In genomic region chr1:234973426-234974250, GRCh38 we compare ENCODE assay signal across 9 cellular contexts.
A peak's percentile ranks its signal among the peaks of the same experiment; 100 is the strongest.
DNase-seq lines count a peak whose midpoint lies in the region; ATAC-seq and TF ChIP-seq lines count a peak whose summit lies in the region.
"Had no signal": no experiment of that assay in that cellular context is flagged by ENCODE, and none has a peak within 500 bp of the region (broad histone marks: within the 10 kb centered on the region; RNA-seq: fewer than 3 reads in every experiment).

No MANE protein-coding gene starts in this region.

- H3K27me3 Mint-ChIP-seq in activated CD8-positive, alpha-beta T cell treated with anti-CD3 and anti-CD28 coated beads for 36 hours, result no peaks in the 10 kb centered on the region
- no peaks in the 10 kb centered on the region for H3K27me3 Mint-ChIP-seq in activated CD8-positive, alpha-beta T cell treated with anti-CD3 and anti-CD28 coated beads, Interleukin-2, amount 10 ng/mL, durations not matched to agents 7 days and 5 days (ENCODE audit: low read depth)

- WGBS in esophagus squamous epithelium, 2 donors, result 61 to 73% methylated on average over 9 to 10 of the region's 10 CpGs
- WGBS in stomach, 5 donors, result 31 to 63% (median 49%) methylated on average over 10 of the region's 10 CpGs

- peaks cover 2% of the 10 kb centered on the region for H3K9me3 Mint-ChIP-seq in activated CD8-positive, alpha-beta T cell treated with anti-CD3 and anti-CD28 coated beads for 36 hours
- no peaks in the 10 kb centered on the region for H3K9me3 Mint-ChIP-seq in activated CD8-positive, alpha-beta T cell treated with anti-CD3 and anti-CD28 coated beads, Interleukin-2, amount 10 ng/mL, durations not matched to agents 7 days and 5 days (ENCODE audit: insufficient read depth)

- POLR2A ChIA-PET in activated CD8-positive, alpha-beta T cell treated with anti-CD3 and anti-CD28 coated beads for 36 hours (lab: Charles Lee), result interaction anchor here (0.6 to 1.3 kb wide), 2 partner anchors 11 to 155 kb away, joined by 3 to 4 read pairs; partner anchors contain the start of gene TOMM20
- POLR2A ChIA-PET in activated CD8-positive, alpha-beta T cell treated with anti-CD3 and anti-CD28 coated beads, Interleukin-2, amount 10 ng/mL, durations not matched to agents 7 days and 5 days (lab: Charles Lee), result interaction anchor here (0.6 to 1.6 kb wide), 5 partner anchors 10 to 364 kb away, joined by 3 to 6 read pairs (median 3); partner anchors contain the start of gene IRF2BP2

- no peak for ATAC-seq in activated CD8-positive, alpha-beta T cell treated with anti-CD3 and anti-CD28 coated beads for 36 hours
- ATAC-seq in activated CD8-positive, alpha-beta T cell treated with anti-CD3 and anti-CD28 coated beads, Interleukin-2, amount 10 ng/mL, durations not matched to agents 7 days and 5 days, result no peak
- ATAC-seq in HG03469 (IDR thresholded peaks at IDR 0.05; ENCODE audit: unreplicated experiment), result no peak

- H3K4me3 Mint-ChIP-seq in activated CD8-positive, alpha-beta T cell treated with anti-CD3 and anti-CD28 coated beads for 36 hours, result no peak overlapping the region
- H3K4me3 Mint-ChIP-seq in activated CD8-positive, alpha-beta T cell treated with anti-CD3 and anti-CD28 coated beads, Interleukin-2, amount 10 ng/mL, durations not matched to agents 7 days and 5 days, result no peak overlapping the region

- peaks cover 2% of the 10 kb centered on the region for H3K36me3 Mint-ChIP-seq in activated CD8-positive, alpha-beta T cell treated with anti-CD3 and anti-CD28 coated beads for 36 hours (ENCODE audit: low read depth)
- H3K36me3 Mint-ChIP-seq in activated CD8-positive, alpha-beta T cell treated with anti-CD3 and anti-CD28 coated beads, Interleukin-2, amount 10 ng/mL, durations not matched to agents 7 days and 5 days (ENCODE audit: low read depth), result no peaks in the 10 kb centered on the region

- H3K27me3 ChIP-seq in esophagus squamous epithelium (no peaks in the 10 kb centered on the region), stomach (no peaks in the 10 kb centered on the region)

- peaks cover 70% of the 10 kb centered on the region for H3K4me1 Mint-ChIP-seq in activated CD8-positive, alpha-beta T cell treated with anti-CD3 and anti-CD28 coated beads for 36 hours (ENCODE audit: low read depth)
- H3K4me1 Mint-ChIP-seq in activated CD8-positive, alpha-beta T cell treated with anti-CD3 and anti-CD28 coated beads, Interleukin-2, amount 10 ng/mL, durations not matched to agents 7 days and 5 days (ENCODE audit: low read depth), result peaks cover 73% of the 10 kb centered on the region

- no peak for TF ChIP-seq POLR2A in esophagus squamous epithelium (IDR thresholded peaks at IDR 0.05)
- TF ChIP-seq POLR2A in stomach (IDR thresholded peaks at IDR 0.05), result no peak

- intact Hi-C loops in activated CD8-positive, alpha-beta T cell treated with anti-CD3 and anti-CD28 coated beads for 36 hours (cut with micrococcal nuclease), result no loop called here
- intact Hi-C loops in esophagus squamous epithelium (cut with DNase I) (loop anchor here (10.0 kb wide), 1 partner anchor 249 kb away; no protein-coding TSS in a partner anchor), stomach (cut with DNase I; ENCODE audit: low total_unique reads) (no loop called here)

- no peaks in the 10 kb centered on the region for H3K9me3 ChIP-seq in esophagus squamous epithelium
- H3K9me3 ChIP-seq in stomach, result no peaks in the 10 kb centered on the region

- no peaks in the 10 kb centered on the region for H3K36me3 ChIP-seq in esophagus squamous epithelium
- H3K36me3 ChIP-seq in stomach, result no peaks in the 10 kb centered on the region

- peaks cover 47 to 82% (median 60%) of the 10 kb centered on the region in 3 donors for H3K4me1 ChIP-seq in esophagus squamous epithelium
- peaks cover 65 to 100% (median 76%) of the 10 kb centered on the region in 4 donors for H3K4me1 ChIP-seq in stomach

- H3K27ac ChIP-seq in esophagus squamous epithelium, result peak overlapping the region in 3 of 4 donors; percentile 38 to 90 (median 88)
- H3K27ac ChIP-seq in stomach, result peak overlapping the region; percentile 58 to 92 (median 91)

- H3K27ac Mint-ChIP-seq in activated CD8-positive, alpha-beta T cell treated with anti-CD3 and anti-CD28 coated beads for 36 hours, result peak overlapping the region; percentile 5
- H3K27ac Mint-ChIP-seq in activated CD8-positive, alpha-beta T cell treated with anti-CD3 and anti-CD28 coated beads, Interleukin-2, amount 10 ng/mL, durations not matched to agents 7 days and 5 days, result no peak overlapping the region

- TF ChIP-seq EP300 in stomach (IDR thresholded peaks at IDR 0.05), result no peak

- no peak overlapping the region for H3K4me3 ChIP-seq in esophagus squamous epithelium
- H3K4me3 ChIP-seq in stomach, result no peak overlapping the region

- CTCF ChIA-PET in activated CD8-positive, alpha-beta T cell treated with anti-CD3 and anti-CD28 coated beads for 36 hours (lab: Charles Lee), result interaction anchor here (1.0 to 1.4 kb wide), 5 partner anchors 11 to 144 kb away, joined by 3 to 4 read pairs (median 4); no protein-coding TSS in a partner anchor
- CTCF ChIA-PET in activated CD8-positive, alpha-beta T cell treated with anti-CD3 and anti-CD28 coated beads, Interleukin-2, amount 10 ng/mL, durations not matched to agents 7 days and 5 days (lab: Charles Lee), result interaction anchor here (1.0 to 3.9 kb wide), 5 partner anchors 15 to 116 kb away, joined by 3 to 12 read pairs (median 4); no protein-coding TSS in a partner anchor

- DNase-seq in activated CD8-positive, alpha-beta T cell treated with anti-CD3 and anti-CD28 coated beads for 36 hours, result no peak
- DNase-seq in activated CD8-positive, alpha-beta T cell treated with anti-CD3 and anti-CD28 coated beads, Interleukin-2, amount 10 ng/mL, durations not matched to agents 7 days and 5 days, result no peak
- DNase-seq in NCI-H2196 treated with DMSO at 0.1 percent for 48 hours (lab: John Stamatoyannopoulos, UW; ENCODE audit: unreplicated experiment) (peak; percentile 61), esophagus squamous epithelium (lab: John Stamatoyannopoulos, UW) (no peak), stomach (no peak), T1000 (lab: John Stamatoyannopoulos, UW) (no peak)
- no peak for DNase-seq in stimulated activated naive CD4-positive, alpha-beta T cell treated with Interleukin-2 at 50 U/mL for 16 hours (lab: John Stamatoyannopoulos, UW)
- DNase-seq: activated CD4-positive, alpha-beta T cell treated with anti-CD3 and anti-CD28 coated beads, Interleukin-2, amount 50 U/mL, for 4 hours had no signal

- no peak for TF ChIP-seq CTCF in activated CD8-positive, alpha-beta T cell treated with anti-CD3 and anti-CD28 coated beads for 36 hours (IDR thresholded peaks at IDR 0.05)
- no peak for TF ChIP-seq CTCF in esophagus squamous epithelium (IDR thresholded peaks at IDR 0.05)
- no peak for TF ChIP-seq CTCF in stomach (IDR thresholded peaks at IDR 0.05)
